ENCODE assay signal across 8 cellular contexts in the genomic region with DNA sequence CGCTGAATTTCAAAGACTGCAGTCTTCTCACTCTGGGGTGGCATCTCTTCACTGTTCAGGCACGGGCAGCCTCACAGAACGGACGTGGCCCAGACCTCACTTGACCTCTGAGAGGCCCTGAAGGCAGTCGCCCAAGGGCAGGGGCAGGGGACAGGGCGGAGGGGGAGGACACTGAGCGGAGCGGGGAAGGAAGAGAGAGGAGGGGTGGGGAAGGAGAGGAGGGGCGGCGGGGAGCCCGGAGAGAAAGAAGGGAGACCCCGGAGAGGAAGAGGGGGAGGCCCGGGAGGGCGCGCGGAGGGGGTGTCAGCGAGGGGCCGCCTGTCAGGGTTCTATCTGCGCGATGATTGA. TPM values are rescaled to one million over a fixed set of nuclear protein-coding genes. Genes with fewer than 3 reads are reported as not detected.
A peak's percentile ranks its signal among the peaks of the same experiment; 100 is the strongest.
DNase-seq lines count a peak whose midpoint lies in the region; ATAC-seq and TF ChIP-seq lines count a peak whose summit lies in the region.

No MANE protein-coding gene starts in this region.

- TF ChIP-seq CTCF in foreskin keratinocyte (conservative IDR thresholded peaks at IDR 0.05): no peak

- H3K79me2 ChIP-seq in trophoblast cell (ENCODE audit: control insufficient read depth, insufficient read depth, low read length, poor library complexity): no peaks in the 10 kb centered on the region

- H3K9ac ChIP-seq in SK-N-MC (ENCODE audit: insufficient read length): no peak overlapping the region
- H3K9ac ChIP-seq in trophoblast cell (ENCODE audit: low read length): no peak overlapping the region

- H3K4me1 ChIP-seq in foreskin keratinocyte (peaks cover 14% of the 10 kb centered on the region), trophoblast cell (ENCODE audit: control insufficient read depth in 1 of 2, insufficient read depth in 2 of 2, low read length in 2 of 2) (peaks cover 13 to 21% of the 10 kb centered on the region in 2 experiments)

- peak overlapping the region; percentile 72 for H3K4me3 ChIP-seq in SK-N-MC
- no peak overlapping the region for H3K4me3 ChIP-seq in trophoblast cell (ENCODE audit: low read depth, low read length)

- H3K4ac ChIP-seq in trophoblast cell (ENCODE audit: low read depth, low read length): no peak overlapping the region

- peak overlapping the region; percentile 60 for H4K91ac ChIP-seq in trophoblast cell (ENCODE audit: low read depth, low read length)

- H3K9me3 ChIP-seq in SK-N-MC (ENCODE audit: low read depth, low read length) (no peaks in the 10 kb centered on the region), trophoblast cell (ENCODE audit: insufficient read depth, low read depth, low read length) (peaks cover 4% of the 10 kb centered on the region)

- H3K27ac ChIP-seq in SK-N-MC: no peak overlapping the region
- peak overlapping the region; percentile 99 for H3K27ac ChIP-seq in foreskin keratinocyte
- H3K27ac ChIP-seq in trophoblast cell (ENCODE audit: low read depth, low read length): peak overlapping the region; percentile 83

- no peak overlapping the region for H2AFZ ChIP-seq in trophoblast cell (ENCODE audit: insufficient read depth, low read length, poor library complexity)

- H2BK120ac ChIP-seq in trophoblast cell (ENCODE audit: insufficient read depth, low read length, poor library complexity): no peak overlapping the region

- H2AK5ac ChIP-seq in trophoblast cell (ENCODE audit: low read length): no peak overlapping the region

- WGBS in trophoblast cell (ENCODE audit: extremely low coverage, insufficient coverage, insufficient read length): no CpG with 5 or more reads among the region's 20 CpGs

- H3K36me3 ChIP-seq in SK-N-MC (ENCODE audit: insufficient read depth, low read length) (no peaks in the 10 kb centered on the region), trophoblast cell (ENCODE audit: control insufficient read depth in 1 of 2, insufficient read depth in 2 of 2, low read length in 2 of 2) (no peaks in the 10 kb centered on the region)

- H3K79me1 ChIP-seq in trophoblast cell (ENCODE audit: low read length): peaks cover 12% of the 10 kb centered on the region

- H3K18ac ChIP-seq in trophoblast cell (ENCODE audit: low read length): no peak overlapping the region

- DNase-seq in SK-N-MC (ENCODE audit: low read depth, low spot score) (no peak), foreskin keratinocyte (no peak), trophoblast cell (peak; percentile 13 to 56), putamen (ENCODE audit: low spot score) (no peak)

- H4K12ac ChIP-seq in trophoblast cell (ENCODE audit: low read depth, low read length): no peak overlapping the region

- peak overlapping the region; percentile 42 for H2BK12ac ChIP-seq in trophoblast cell (ENCODE audit: low read length)

- ATAC-seq in GM19395 (IDR thresholded peaks at IDR 0.05; ENCODE audit: unreplicated experiment) (peak; percentile 9), foreskin keratinocyte (no peak), GM21576 (IDR thresholded peaks at IDR 0.05; ENCODE audit: unreplicated experiment) (no peak), GM18519 (IDR thresholded peaks at IDR 0.05; ENCODE audit: low FRiP score, unreplicated experiment) (no peak), GM18858 (IDR thresholded peaks at IDR 0.05; ENCODE audit: unreplicated experiment) (no peak)

- H4K8ac ChIP-seq in trophoblast cell (ENCODE audit: low read depth, low read length): no peak overlapping the region

- H3K4me2 ChIP-seq in trophoblast cell (ENCODE audit: low read length): peak overlapping the region; percentile 75

- H2BK5ac ChIP-seq in trophoblast cell (ENCODE audit: low read depth, low read length, poor library complexity): peak overlapping the region; percentile 52

- H3K27me3 ChIP-seq in foreskin keratinocyte (no peaks in the 10 kb centered on the region), trophoblast cell (ENCODE audit: insufficient read depth, low read length) (peaks cover 2% of the 10 kb centered on the region)

- H3K14ac ChIP-seq in trophoblast cell (ENCODE audit: low read length): no peak overlapping the region

- H3K23ac ChIP-seq in trophoblast cell (ENCODE audit: low read length): no peak overlapping the region

RNA-seq across cellular contexts. Expression of gene COMTD1, which starts 58.7 kb away (rescaled TPM):
- 21.3 and 28.2 TPM in 2 replicates for total RNA-seq in foreskin keratinocyte
- polyA plus RNA-seq in foreskin keratinocyte: 30.3 and 34.1 TPM in 2 replicates
- polyA plus RNA-seq in trophoblast cell (2013): 13.7 and 13.9 TPM in 2 replicates

Comparison
In these comparisons a context has a peak if more than half of its experiments do, and no peak if none do; other contexts are left out.
1. DNase-seq: peak in trophoblast cell (2 of 2); none in SK-N-MC (single experiment), foreskin keratinocyte (0 of 2) and putamen (single experiment).